9 cellular contexts compared by ENCODE assay signal in the genomic region with DNA sequence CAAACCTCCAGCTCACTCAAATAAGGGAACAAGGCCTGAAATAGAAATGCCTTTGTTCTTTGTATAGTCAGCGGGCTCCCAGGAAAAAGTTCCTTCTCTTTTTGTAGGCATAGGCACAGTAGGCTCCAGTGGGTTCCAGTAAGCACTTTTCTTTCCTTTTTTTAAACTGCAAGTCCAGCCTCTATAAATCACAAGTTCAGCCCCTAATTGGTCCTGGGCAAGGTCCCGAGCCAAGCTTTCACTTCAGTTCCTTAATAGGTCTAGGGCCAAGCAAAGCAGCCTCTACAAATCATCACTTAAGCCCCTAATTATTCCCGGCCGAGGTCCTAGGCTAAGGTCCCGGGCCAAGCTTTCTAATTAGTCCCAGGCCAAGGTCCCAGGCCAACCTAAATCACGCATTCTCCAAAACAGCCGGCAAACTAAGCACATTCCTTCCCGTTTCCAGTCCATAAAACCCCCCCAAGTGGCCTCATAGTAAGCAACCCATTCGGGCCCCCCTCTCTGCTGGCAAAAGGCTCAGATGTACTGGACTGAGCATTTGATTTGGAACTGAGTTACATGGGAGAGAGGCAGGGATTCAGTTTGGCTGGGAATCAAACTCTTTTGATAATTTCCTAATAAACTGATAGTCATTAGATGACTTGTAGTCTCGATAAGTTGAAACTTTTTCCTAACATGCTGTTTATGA. TPM values are rescaled to one million over a fixed set of nuclear protein-coding genes. Genes with fewer than 3 reads are reported as not detected.
DNase-seq lines count a peak whose midpoint lies in the region; TF ChIP-seq lines count a peak whose summit lies in the region.
"Not testable (repeated sequence)": the region's sequence is repeated elsewhere in the genome, so short reads cannot be mapped to it uniquely, and the experiment has no call there.
"Had no signal": no experiment of that assay in that cellular context is flagged by ENCODE, and none has a peak within 500 bp of the region (broad histone marks: within the 10 kb centered on the region; RNA-seq: fewer than 3 reads in every experiment).

No MANE protein-coding gene starts in this region.

- peak overlapping the region; percentile 15 for H3K4me3 ChIP-seq in BE2C (ENCODE audit: low read depth, low read length)
- not testable (repeated sequence) for H3K4me3 ChIP-seq in HL-60 (replicated peaks; ENCODE audit: insufficient read depth, low read length); fibroblast of pulmonary artery (replicated peaks; ENCODE audit: low read depth, low read length)
- peak overlapping the region; percentile 69 for H3K4me3 ChIP-seq in SJCRH30
- peak overlapping the region; percentile 92; the same call in 1 of the 2 replicates for H3K4me3 ChIP-seq in iPS-20b (ENCODE audit: low read length)
- peak overlapping the region; percentile 56 for H3K4me3 ChIP-seq in neural progenitor cell

- DNase-seq in BE2C; HL-60 (ENCODE audit: low read depth in 1 of 2, low spot score in 1 of 2); SJCRH30: not testable (repeated sequence)
- DNase-seq in fibroblast of pulmonary artery (ENCODE audit: low read depth) (peak; percentile 27), neural progenitor cell (ENCODE audit: low spot score) (peak; percentile 28), superior temporal gyrus (ENCODE audit: extremely low spot score) (peak; percentile 74)

- not testable (repeated sequence) for H3K27me3 ChIP-seq in BE2C; HL-60 (ENCODE audit: insufficient read depth, poor library complexity, severe bottlenecking); SJCRH30
- peaks cover 23% of the 10 kb centered on the region for H3K27me3 ChIP-seq in iPS-20b (ENCODE audit: insufficient read depth, low read length)
- H3K27me3 ChIP-seq in neural progenitor cell = peaks cover 42% of the 10 kb centered on the region

- H3K27ac ChIP-seq in HL-60 (replicated peaks) = peak overlapping the region; percentile 65
- H3K27ac ChIP-seq in SJCRH30; iPS-20b (ENCODE audit: low read length); neural progenitor cell: not testable (repeated sequence)

- peak overlapping the region; percentile 56; the same call in 1 of the 2 replicates for H3K9ac ChIP-seq in iPS-20b (ENCODE audit: low read depth, low read length)
- H3K9ac ChIP-seq in neural progenitor cell = not testable (repeated sequence)

- not testable (repeated sequence) for H3K79me2 ChIP-seq in neural progenitor cell (ENCODE audit: low read depth)

- H3F3A ChIP-seq in neural progenitor cell (ENCODE audit: low read depth) = peaks cover 27% of the 10 kb centered on the region

- not testable (repeated sequence) for H3K36me3 ChIP-seq in BE2C; SJCRH30; iPS-20b (ENCODE audit: insufficient read depth, low read depth, low read length); neural progenitor cell

- H3K36me3 Mint-ChIP-seq in brain, neural progenitor cell: not testable (repeated sequence)

- peak overlapping the region; percentile 77 for H3K4me2 ChIP-seq in neural progenitor cell

- not testable (repeated sequence) for TF ChIP-seq CTCF in BE2C (IDR thresholded peaks at IDR 0.05; ENCODE audit: low read depth, low read length); HL-60 (IDR thresholded peaks at IDR 0.05; ENCODE audit: insufficient read depth, low read length); brain (conservative IDR thresholded peaks at IDR 0.05); fibroblast of pulmonary artery (IDR thresholded peaks at IDR 0.05; ENCODE audit: low read length, missing control alignments); neural progenitor cell (IDR thresholded peaks at IDR 0.05)

- H3K27me3 Mint-ChIP-seq in brain (peaks cover 50% of the 10 kb centered on the region), neural progenitor cell (ENCODE audit: insufficient read depth, low read depth) (peaks cover 32% of the 10 kb centered on the region)

- H3K9me3 Mint-ChIP-seq in brain (peaks cover 3 to 24% (median 6%) of the 10 kb centered on the region in 5 experiments), neural progenitor cell (peaks cover 10% of the 10 kb centered on the region)

- not testable (repeated sequence) for H3K9me3 ChIP-seq in BE2C; SJCRH30 (replicated peaks); iPS-20b (ENCODE audit: insufficient read depth, low read depth, low read length); neural progenitor cell (ENCODE audit: low read depth)

- not testable (repeated sequence) for H2AFZ ChIP-seq in neural progenitor cell (replicated peaks)

- H4K20me1 ChIP-seq in neural progenitor cell (ENCODE audit: low read depth) = not testable (repeated sequence)

- H3K4me3 Mint-ChIP-seq in brain (peak overlapping the region; percentile 77 to 95 (median 88)), neural progenitor cell (peak overlapping the region; percentile 95)

- H3K4me1 Mint-ChIP-seq in brain (peaks cover 19% of the 10 kb centered on the region), neural progenitor cell (peaks cover 19% of the 10 kb centered on the region)

- peak overlapping the region; percentile 4 to 88 (median 62) for H3K27ac Mint-ChIP-seq in brain
- H3K27ac Mint-ChIP-seq in neural progenitor cell = not testable (repeated sequence)

- H3K4me1 ChIP-seq in BE2C, SJCRH30: not testable (repeated sequence)
- H3K4me1 ChIP-seq in iPS-20b (ENCODE audit: insufficient read depth, low read length) (peaks cover 11% of the 10 kb centered on the region; the same call in 1 of the 2 replicates), neural progenitor cell (peaks cover 16% of the 10 kb centered on the region)

RNA-seq across cellular contexts. Expression of a gene that starts 8.7 kb away (rescaled TPM):
- polyA plus RNA-seq in BE2C (2012; ENCODE audit: insufficient read depth, insufficient read length, low read depth) = 0.36 TPM
- 0.13 and 0.18 TPM in 2 replicates for total RNA-seq in SJCRH30 (2014; rRNA removed; shearing (Covaris generic))
- polyA plus RNA-seq in brain (ENCODE audit: insufficient read depth, low read depth, low replicate concordance) = 0.39 TPM
- 0.09 TPM in 1 of 2 replicates, not detected in the other for total RNA-seq in neural progenitor cell (ENCODE audit: low replicate concordance)

RNA-seq across cellular contexts. Expression of a gene that starts 16.6 kb away (rescaled TPM):
- not detected for polyA plus RNA-seq in BE2C (2012; ENCODE audit: insufficient read depth, insufficient read length, low read depth)
- total RNA-seq in SJCRH30 (2014; rRNA removed; shearing (Covaris generic)) = not detected in 2 replicates
- polyA plus RNA-seq in brain (ENCODE audit: insufficient read depth, low read depth, low replicate concordance) = 11.9 TPM
- not detected in 2 replicates for total RNA-seq in neural progenitor cell (ENCODE audit: low replicate concordance)
- total RNA-seq: activated T-helper 2 cell treated with anti-CD3 and anti-CD28 coated beads, Interferon-gamma antibody, Interleukin-2, Interleukin-4, amounts not matched to agents 10 μg/mL and 5 μg/mL and 100 μg/mL, durations not matched to agents 14 hours and 24 hours and 36 hours had no signal

RNA-seq across cellular contexts. Expression of a gene that starts 27.8 kb away (rescaled TPM):
- 0.49 TPM for polyA plus RNA-seq in BE2C (2012; ENCODE audit: insufficient read depth, insufficient read length, low read depth)
- 1.1 and 1.8 TPM in 2 replicates for total RNA-seq in SJCRH30 (2014; rRNA removed; shearing (Covaris generic))
- polyA plus RNA-seq in brain (ENCODE audit: insufficient read depth, low read depth, low replicate concordance) = 7.7 TPM
- total RNA-seq in neural progenitor cell (ENCODE audit: low replicate concordance) = 0.53 TPM in 1 of 2 replicates, not detected in the other
